8 cellular contexts compared by ENCODE assay signal in the genomic region with DNA sequence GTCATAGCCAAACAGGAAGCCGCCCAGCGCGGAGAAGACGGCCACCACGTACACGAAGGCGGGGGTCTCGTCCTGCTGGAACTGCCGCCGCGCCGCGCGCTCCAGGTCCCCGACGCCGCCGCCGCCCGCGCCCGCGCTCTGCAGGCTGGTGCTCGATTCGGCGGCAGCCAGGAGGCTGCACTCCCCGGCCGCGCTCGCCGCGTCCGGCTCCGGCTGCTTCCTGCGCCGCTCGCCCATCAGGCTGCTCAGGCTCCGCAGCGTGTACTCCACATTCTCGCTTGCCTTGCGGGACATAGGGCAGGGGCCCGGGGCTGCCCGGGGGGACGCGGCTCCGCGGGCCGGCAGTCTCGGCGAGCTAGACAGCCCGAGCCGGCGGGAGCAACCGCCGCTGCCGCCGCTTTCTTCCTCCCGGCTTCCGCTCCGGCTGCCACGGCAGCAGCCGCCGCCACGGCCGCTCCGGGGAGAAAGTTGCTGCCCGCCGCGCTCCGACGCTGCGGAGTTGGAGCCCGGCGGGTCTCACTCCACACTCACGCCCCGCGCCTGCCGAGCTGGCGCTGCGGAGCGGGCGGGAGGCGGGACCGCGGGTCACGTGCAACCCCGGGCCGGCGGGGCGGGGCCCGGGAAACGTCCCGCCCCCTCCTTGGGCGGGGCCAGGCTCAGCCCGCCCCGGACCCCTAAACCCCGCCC. TPM values are rescaled to one million over a fixed set of nuclear protein-coding genes. Genes with fewer than 3 reads are reported as not detected.
DNase-seq lines count a peak whose midpoint lies in the region; ATAC-seq and TF ChIP-seq lines count a peak whose summit lies in the region.

Gene SLC2A13 (minus strand): TSS at position 567 of the 687 bp plus-strand sequence. CDS start 273 bp downstream, at position 294.

- H3K27ac ChIP-seq in RWPE1 (peak within 1 kb of the TSS; percentile 19; the same call in 1 of the 2 replicates), neuronal stem cell (replicated peaks; ENCODE audit: low read length) (no peak within 1 kb of the TSS), subcutaneous abdominal adipose tissue (ENCODE audit: low read depth, low read length) (peak within 1 kb of the TSS; percentile 59)

- no peak within 1 kb of the TSS for H3K4ac ChIP-seq in neuronal stem cell (ENCODE audit: low read length)

- no peak within 1 kb of the TSS for H4K8ac ChIP-seq in neuronal stem cell (ENCODE audit: low read depth, low read length)

- no peak for TF ChIP-seq CTCF in RWPE1 (conservative IDR thresholded peaks at IDR 0.05; ENCODE audit: low read depth)

- H2BK120ac ChIP-seq in neuronal stem cell (ENCODE audit: low read depth, low read length): no peak within 1 kb of the TSS

- no peaks in the 10 kb centered on the region for H3K27me3 ChIP-seq in neuronal stem cell (ENCODE audit: control insufficient read depth in 3 of 3, insufficient read depth in 3 of 3, low read depth in 1 of 3, low read length in 3 of 3)
- no peaks in the 10 kb centered on the region for H3K27me3 ChIP-seq in subcutaneous abdominal adipose tissue (ENCODE audit: control insufficient read depth in 5 of 5, insufficient read depth in 4 of 5, low read length in 5 of 5)

- no peaks in the 10 kb centered on the region for H3K79me1 ChIP-seq in neuronal stem cell (ENCODE audit: low read depth, low read length)

- no peaks in the 10 kb centered on the region for H3K9me3 ChIP-seq in neuronal stem cell (replicated peaks in 1 of 2; ENCODE audit: control insufficient read depth in 2 of 2, insufficient read depth in 1 of 2, low read depth in 1 of 2, low read length in 2 of 2)
- H3K9me3 ChIP-seq in subcutaneous abdominal adipose tissue (ENCODE audit: control insufficient read depth in 5 of 5, low read length in 5 of 5): no peaks in the 10 kb centered on the region

- POLR2A ChIA-PET in RWPE1 (lab: Yijun Ruan, JAX; ENCODE audit: low non-redundant PET): no interaction called here

- H2BK12ac ChIP-seq in neuronal stem cell (ENCODE audit: low read length): peak within 1 kb of the TSS; percentile 8

- H4K91ac ChIP-seq in neuronal stem cell (ENCODE audit: low read depth, low read length, poor library complexity): no peak within 1 kb of the TSS

- H3K23ac ChIP-seq in neuronal stem cell (ENCODE audit: low read depth, low read length, poor library complexity): peak within 1 kb of the TSS; percentile 80

- no peak within 1 kb of the TSS for H2BK5ac ChIP-seq in neuronal stem cell (ENCODE audit: low read length)

- ATAC-seq in GM21447 (IDR thresholded peaks at IDR 0.05; ENCODE audit: unreplicated experiment): peak; percentile 68

- WGBS in neuronal stem cell (ENCODE audit: extremely low coverage in 2 of 2, insufficient read length in 2 of 2, insufficient replicate concordance in 1 of 2), 2 donors: no CpG with 5 or more reads among the region's 97 CpGs

- CTCF ChIA-PET in RWPE1 (lab: Yijun Ruan, JAX): interaction anchor here (0.6 to 3.6 kb wide), 4 partner anchors 90 to 528 kb away, joined by 3 to 25 read pairs (median 3); no protein-coding TSS in a partner anchor

- H2AFZ ChIP-seq in neuronal stem cell (ENCODE audit: low read length): peak within 1 kb of the TSS; percentile 97

- peak within 1 kb of the TSS; percentile 60 for H2BK15ac ChIP-seq in neuronal stem cell (ENCODE audit: low read length)

- H3K4me2 ChIP-seq in neuronal stem cell (ENCODE audit: insufficient read depth, low read length, poor library complexity, severe bottlenecking): peak within 1 kb of the TSS; percentile 72

- H3K4me3 ChIP-seq in neuronal stem cell (ENCODE audit: low read length in 2 of 2) (peak within 1 kb of the TSS; percentile 84 to 96), subcutaneous abdominal adipose tissue (ENCODE audit: low read depth in 1 of 5, low read length in 5 of 5) (peak within 1 kb of the TSS; percentile 78 to 90 (median 84))

- peak within 1 kb of the TSS; percentile 89 for H3K9ac ChIP-seq in neuronal stem cell (ENCODE audit: low read depth, low read length, poor library complexity)
- H3K9ac ChIP-seq in subcutaneous abdominal adipose tissue (ENCODE audit: low read length in 5 of 5): peak within 1 kb of the TSS; percentile 35 to 83 (median 78)

- DNase-seq in DMS53 treated with DMSO at 0.1 percent for 48 hours (lab: John Stamatoyannopoulos, UW; ENCODE audit: unreplicated experiment) (peak; percentile 64), HUDEP-2 (lab: John Stamatoyannopoulos, UW; ENCODE audit: unreplicated experiment in 76 of 76) (peak in 69 of 76 experiments; percentile 1 to 80 (median 61)), RWPE1 (ENCODE audit: low spot score) (peak; percentile 82), activated gamma-delta T cell (lab: John Stamatoyannopoulos, UW) (peak; percentile 65), foreskin melanocyte (peak; percentile 52), neuronal stem cell (ENCODE audit: low spot score) (peak; percentile 66)

- peak within 1 kb of the TSS; percentile 92 for H3K14ac ChIP-seq in neuronal stem cell (ENCODE audit: low read length)

- H3K36me3 ChIP-seq in neuronal stem cell (replicated peaks in 1 of 2; ENCODE audit: control insufficient read depth in 2 of 2, insufficient read depth in 2 of 2, low read length in 2 of 2) (no peaks in the 10 kb centered on the region), subcutaneous abdominal adipose tissue (ENCODE audit: control insufficient read depth in 5 of 5, insufficient read depth in 5 of 5, low read length in 5 of 5) (no peaks in the 10 kb centered on the region)

- H3K4me1 ChIP-seq in neuronal stem cell (ENCODE audit: control insufficient read depth in 2 of 2, insufficient read depth in 1 of 2, low read depth in 1 of 2, low read length in 2 of 2): peaks cover 3 to 11% of the 10 kb centered on the region in 2 donors
- H3K4me1 ChIP-seq in subcutaneous abdominal adipose tissue (ENCODE audit: control insufficient read depth in 5 of 5, insufficient read depth in 5 of 5, low read length in 5 of 5): peaks cover 0 to 35% (median 31%) of the 10 kb centered on the region in 5 donors

- H3K18ac ChIP-seq in neuronal stem cell (ENCODE audit: low read length): peak within 1 kb of the TSS; percentile 94

- peak within 1 kb of the TSS; percentile 83 for H2AK5ac ChIP-seq in neuronal stem cell (ENCODE audit: low read depth, low read length)

RNA-seq across cellular contexts. Expression of gene SLC2A13, which starts in this region (rescaled TPM):
- 3.2 TPM for polyA plus RNA-seq in neuronal stem cell (2013, experiment 1 of 2)
- polyA plus RNA-seq in neuronal stem cell (2013, experiment 2 of 2): 3.5 TPM
